7 cellular contexts compared by ENCODE assay signal in the genomic region with DNA sequence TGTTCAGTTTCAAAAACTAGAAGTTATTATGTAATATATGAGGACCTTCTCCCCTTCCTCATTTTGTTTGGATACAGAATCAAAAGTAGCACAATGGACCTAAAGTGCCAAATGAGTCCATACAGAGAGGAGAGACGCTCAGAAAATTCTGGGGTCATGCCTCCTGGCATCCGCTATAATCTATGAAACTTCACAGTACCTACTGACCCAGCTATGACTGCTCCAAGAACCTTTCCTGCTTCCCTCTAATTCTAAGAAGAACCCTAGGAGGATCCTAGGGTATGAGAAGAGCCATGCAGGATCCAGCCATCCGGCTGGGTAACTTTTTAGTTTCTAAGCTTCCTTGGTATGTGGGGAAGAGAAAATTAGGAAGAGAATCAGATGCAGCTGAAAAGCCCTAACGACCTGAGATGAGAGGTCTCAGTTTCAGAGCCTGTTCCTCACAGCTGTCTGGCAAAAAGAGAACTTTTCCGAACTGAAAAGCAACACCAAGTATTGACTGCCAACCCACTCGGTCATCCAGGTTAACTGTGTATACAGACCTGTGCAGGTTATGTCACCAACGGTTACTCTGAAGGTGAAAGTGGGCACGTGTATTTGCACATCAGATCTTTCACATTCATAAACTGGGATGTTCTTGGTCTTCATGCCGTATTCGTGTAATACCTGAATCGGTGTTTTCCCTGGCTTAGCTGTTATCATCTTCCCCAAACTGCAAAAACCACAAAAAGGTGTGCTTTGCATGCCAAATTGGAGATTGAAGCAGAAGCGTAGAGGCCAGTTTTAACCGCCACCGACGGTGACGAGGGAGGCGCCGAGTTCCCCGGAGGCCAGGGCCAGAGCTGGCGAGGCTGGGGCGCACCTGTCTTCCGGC. TPM values are rescaled to one million over a fixed set of nuclear protein-coding genes. Genes with fewer than 3 reads are reported as not detected.
A peak's percentile ranks its signal among the peaks of the same experiment; 100 is the strongest.
DNase-seq lines count a peak whose midpoint lies in the region; ATAC-seq and TF ChIP-seq lines count a peak whose summit lies in the region.

No MANE protein-coding gene starts in this region.

- H3K36me3 Mint-ChIP-seq in activated naive CD8-positive, alpha-beta T cell treated with anti-CD3 and anti-CD28 coated beads, Interleukin-2, amount 10 ng/mL, durations not matched to agents 7 days and 5 days, result peaks cover 10% of the 10 kb centered on the region
- H3K36me3 Mint-ChIP-seq in stimulated activated naive CD8-positive, alpha-beta T cell treated with anti-CD3 and anti-CD28 coated beads, Interleukin-15, Interleukin-2, amounts not matched to agents 100 ng/mL and 50 ng/mL, for 24 hours (ENCODE audit: low read depth), result peaks cover 30% of the 10 kb centered on the region

- H3K9me3 Mint-ChIP-seq in activated naive CD8-positive, alpha-beta T cell treated with anti-CD3 and anti-CD28 coated beads, Interleukin-2, amount 10 ng/mL, durations not matched to agents 7 days and 5 days, result no peaks in the 10 kb centered on the region
- no peaks in the 10 kb centered on the region for H3K9me3 Mint-ChIP-seq in stimulated activated naive CD8-positive, alpha-beta T cell treated with anti-CD3 and anti-CD28 coated beads, Interleukin-15, Interleukin-2, amounts not matched to agents 100 ng/mL and 50 ng/mL, for 24 hours

- DNase-seq in GM12865 (ENCODE audit: low read depth) (peak; percentile 17), iris pigment epithelial cell (ENCODE audit: low read depth) (peak; percentile 9)
- DNase-seq in activated naive CD8-positive, alpha-beta T cell treated with anti-CD3 and anti-CD28 coated beads, Interleukin-2, amount 10 ng/mL, durations not matched to agents 7 days and 5 days, result no peak
- DNase-seq in activated effector memory CD4-positive, alpha-beta T cell treated with anti-CD3 and anti-CD28 coated beads, Interleukin-2, amount 50 U/mL, for 16 hours, result no peak

- no peaks in the 10 kb centered on the region for H3K27me3 Mint-ChIP-seq in activated naive CD8-positive, alpha-beta T cell treated with anti-CD3 and anti-CD28 coated beads, Interleukin-2, amount 10 ng/mL, durations not matched to agents 7 days and 5 days
- H3K27me3 Mint-ChIP-seq in stimulated activated naive CD8-positive, alpha-beta T cell treated with anti-CD3 and anti-CD28 coated beads, Interleukin-15, Interleukin-2, amounts not matched to agents 100 ng/mL and 50 ng/mL, for 24 hours, result no peaks in the 10 kb centered on the region

- H3K27ac Mint-ChIP-seq in activated naive CD8-positive, alpha-beta T cell treated with anti-CD3 and anti-CD28 coated beads, Interleukin-2, amount 10 ng/mL, durations not matched to agents 7 days and 5 days, result peak overlapping the region; percentile 92
- H3K27ac Mint-ChIP-seq in stimulated activated naive CD8-positive, alpha-beta T cell treated with anti-CD3 and anti-CD28 coated beads, Interleukin-15, Interleukin-2, amounts not matched to agents 100 ng/mL and 50 ng/mL, for 24 hours, result peak overlapping the region; percentile 89

- peak overlapping the region; percentile 88 for H3K4me3 Mint-ChIP-seq in activated naive CD8-positive, alpha-beta T cell treated with anti-CD3 and anti-CD28 coated beads, Interleukin-2, amount 10 ng/mL, durations not matched to agents 7 days and 5 days
- peak overlapping the region; percentile 86 for H3K4me3 Mint-ChIP-seq in stimulated activated naive CD8-positive, alpha-beta T cell treated with anti-CD3 and anti-CD28 coated beads, Interleukin-15, Interleukin-2, amounts not matched to agents 100 ng/mL and 50 ng/mL, for 24 hours

- ATAC-seq in GM21381 (IDR thresholded peaks at IDR 0.05; ENCODE audit: unreplicated experiment) (peak; percentile 46), HG03565 (IDR thresholded peaks at IDR 0.05; ENCODE audit: unreplicated experiment) (peak; percentile 30)
- ATAC-seq in activated naive CD8-positive, alpha-beta T cell treated with anti-CD3 and anti-CD28 coated beads, Interleukin-2, amount 10 ng/mL, durations not matched to agents 7 days and 5 days (ENCODE audit: low read depth), result no peak

- no peak for TF ChIP-seq CTCF in GM12865 (IDR thresholded peaks at IDR 0.05; ENCODE audit: insufficient read depth, low read depth, low read length, missing control alignments)

- POLR2A ChIA-PET in activated naive CD8-positive, alpha-beta T cell treated with anti-CD3 and anti-CD28 coated beads, Interleukin-2, amount 10 ng/mL, durations not matched to agents 7 days and 5 days (lab: Charles Lee), result interaction anchor here (0.6 to 3.7 kb wide), 8 partner anchors 8 to 73 kb away, joined by 3 to 37 read pairs (median 6); no protein-coding TSS in a partner anchor

- peaks cover 28% of the 10 kb centered on the region for H3K4me1 Mint-ChIP-seq in activated naive CD8-positive, alpha-beta T cell treated with anti-CD3 and anti-CD28 coated beads, Interleukin-2, amount 10 ng/mL, durations not matched to agents 7 days and 5 days
- peaks cover 34% of the 10 kb centered on the region for H3K4me1 Mint-ChIP-seq in stimulated activated naive CD8-positive, alpha-beta T cell treated with anti-CD3 and anti-CD28 coated beads, Interleukin-15, Interleukin-2, amounts not matched to agents 100 ng/mL and 50 ng/mL, for 24 hours (ENCODE audit: low read depth)

- H3K4me3 ChIP-seq in GM12865 (ENCODE audit: low read depth, low read length), result peak overlapping the region; percentile 72

RNA-seq across cellular contexts. Expression of gene PRKRA, which starts 1.0 kb away (rescaled TPM):
- total RNA-seq in activated naive CD8-positive, alpha-beta T cell treated with anti-CD3 and anti-CD28 coated beads, Interleukin-2, amount 10 ng/mL, durations not matched to agents 7 days and 5 days, result 10 to 100 TPM; 43.6 to 47.1 TPM

RNA-seq across cellular contexts. Expression of gene PJVK, which starts 1.2 kb away (rescaled TPM):
- total RNA-seq in activated naive CD8-positive, alpha-beta T cell treated with anti-CD3 and anti-CD28 coated beads, Interleukin-2, amount 10 ng/mL, durations not matched to agents 7 days and 5 days, result 1 to 10 TPM; 2.3 to 2.5 TPM

RNA-seq across cellular contexts. Expression of gene FKBP7, which starts 28.5 kb away (rescaled TPM):
- 1 to 10 TPM; 1.8 to 2.4 TPM for total RNA-seq in activated naive CD8-positive, alpha-beta T cell treated with anti-CD3 and anti-CD28 coated beads, Interleukin-2, amount 10 ng/mL, durations not matched to agents 7 days and 5 days

RNA-seq across cellular contexts. Expression of gene PLEKHA3, which starts 30.3 kb away (rescaled TPM):
- total RNA-seq in activated naive CD8-positive, alpha-beta T cell treated with anti-CD3 and anti-CD28 coated beads, Interleukin-2, amount 10 ng/mL, durations not matched to agents 7 days and 5 days, result 10 to 100 TPM; 28.9 to 29.4 TPM

Comparison
In these comparisons a context has a peak if more than half of its experiments do, and no peak if none do; other contexts are left out.
1. DNase-seq: peak in GM12865 (single experiment) and iris pigment epithelial cell (single experiment); none in activated naive CD8-positive, alpha-beta T cell treated with anti-CD3 and anti-CD28 coated beads, Interleukin-2, amount 10 ng/mL, durations not matched to agents 7 days and 5 days (single experiment) and activated effector memory CD4-positive, alpha-beta T cell treated with anti-CD3 and anti-CD28 coated beads, Interleukin-2, amount 50 U/mL, for 16 hours (single experiment).